8 cellular contexts compared by ENCODE assay signal in the genomic region with DNA sequence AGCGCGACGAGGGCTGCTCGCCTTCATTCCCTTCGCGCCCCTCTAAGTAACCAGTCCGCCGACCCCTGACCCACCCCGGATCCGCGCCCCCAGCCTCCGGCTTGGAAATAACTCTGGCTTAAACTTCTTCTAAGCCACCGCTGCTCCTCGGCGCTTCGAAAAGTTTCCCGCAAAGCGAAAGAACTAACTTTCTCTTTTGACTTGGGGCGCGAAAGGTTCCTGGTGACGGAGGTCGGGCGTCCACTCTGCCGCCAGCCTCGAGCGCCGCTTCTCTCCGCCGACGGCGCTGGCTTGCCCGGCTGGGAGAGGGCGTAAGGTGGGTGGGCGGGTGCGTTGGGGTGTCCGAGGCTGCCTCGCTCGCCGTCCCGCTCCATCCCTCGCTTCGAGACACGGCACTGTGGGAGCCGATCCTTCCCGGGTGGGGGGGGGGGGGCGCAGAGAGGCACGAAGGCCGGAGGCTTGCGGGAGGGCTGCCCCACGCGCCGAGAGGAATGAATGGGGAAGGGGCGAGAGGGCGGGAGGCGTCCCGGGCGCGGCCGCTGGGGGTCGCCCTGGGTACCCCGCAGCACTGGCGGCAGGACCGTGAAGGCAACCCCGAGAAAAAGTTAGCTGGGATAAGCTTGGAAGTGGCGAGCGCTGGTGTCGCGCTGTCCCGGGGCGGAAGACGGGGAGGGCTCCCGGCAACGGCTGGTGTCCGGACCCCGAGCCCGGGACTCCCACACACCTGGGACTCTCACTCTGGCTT. TPM values are rescaled to one million over a fixed set of nuclear protein-coding genes. Genes with fewer than 3 reads are reported as not detected.
DNase-seq lines count a peak whose midpoint lies in the region; ATAC-seq and TF ChIP-seq lines count a peak whose summit lies in the region.

No MANE protein-coding gene starts in this region.

- peaks cover 54% of the 10 kb centered on the region for H3K4me1 ChIP-seq in KMS-11 (ENCODE audit: low read depth, poor library complexity, severe bottlenecking)

- H3K27ac Mint-ChIP-seq in chondrocyte (ENCODE audit: unreplicated experiment) = peak overlapping the region; percentile 97

- peaks cover 72% of the 10 kb centered on the region for H3K4me1 Mint-ChIP-seq in chondrocyte (ENCODE audit: low read depth)

- H3K27ac ChIP-seq in KMS-11 = peak overlapping the region; percentile 83
- peak overlapping the region; percentile 63 for H3K27ac ChIP-seq in WERI-Rb-1

- no peaks in the 10 kb centered on the region for H3K36me3 ChIP-seq in KMS-11 (ENCODE audit: insufficient read depth)
- H3K36me3 ChIP-seq in WERI-Rb-1 = no peaks in the 10 kb centered on the region

- H3K4me3 ChIP-seq in KMS-11 (IDR thresholded peaks at IDR 0.05; ENCODE audit: insufficient read depth, low read depth, low read length) = peak overlapping the region; percentile 74
- peak overlapping the region; percentile 42 for H3K4me3 ChIP-seq in WERI-Rb-1 (ENCODE audit: low read depth, low read length)

- no peaks in the 10 kb centered on the region for H3K9me3 Mint-ChIP-seq in chondrocyte (ENCODE audit: low read depth)

- H3K27me3 Mint-ChIP-seq in chondrocyte (ENCODE audit: low read depth) = peaks cover 15% of the 10 kb centered on the region

- DNase-seq in D341Med (ENCODE audit: low spot score) (peak; percentile 83), WERI-Rb-1 (peak; percentile 61), chondrocyte (ENCODE audit: low spot score) (no peak), left kidney (ENCODE audit: low read depth, low spot score) (peak; percentile 87), NCI-H1048 (lab: John Stamatoyannopoulos, UW) (no peak)
- peak; percentile 25 for DNase-seq in stimulated activated CD4-positive, alpha-beta T cell treated with anti-CD3 and anti-CD28 coated beads, Interleukin-2, amount 100 ng/mL, for 4 hours (ENCODE audit: low read depth)

- H3K79me2 ChIP-seq in KMS-11 (ENCODE audit: insufficient read depth, low read depth) = peaks cover 24% of the 10 kb centered on the region; the same call in 1 of the 2 replicates

- H4K20me1 ChIP-seq in KMS-11 (ENCODE audit: insufficient read depth) = no peaks in the 10 kb centered on the region

- H3K9me3 ChIP-seq in WERI-Rb-1 (ENCODE audit: severe bottlenecking) = no peaks in the 10 kb centered on the region

- TF ChIP-seq CTCF in KMS-11 (conservative IDR thresholded peaks at IDR 0.05; ENCODE audit: low read depth, low read length) = peak; percentile 36
- peak; percentile 78 for TF ChIP-seq CTCF in WERI-Rb-1 (IDR thresholded peaks at IDR 0.05; ENCODE audit: low read depth, low read length)
- peak; percentile 81 for TF ChIP-seq CTCF in chondrocyte (IDR thresholded peaks at IDR 0.05)

- H3K27me3 ChIP-seq in KMS-11 (ENCODE audit: insufficient read depth, low read depth) = peaks cover 31% of the 10 kb centered on the region
- H3K27me3 ChIP-seq in WERI-Rb-1 (ENCODE audit: insufficient read depth, low read depth, severe bottlenecking) = peaks cover 31% of the 10 kb centered on the region

- H3K4me3 Mint-ChIP-seq in chondrocyte (ENCODE audit: unreplicated experiment) = peak overlapping the region; percentile 90

- peak overlapping the region; percentile 58 for H3K4me2 ChIP-seq in KMS-11

- H3K9ac ChIP-seq in KMS-11 = peak overlapping the region; percentile 93

- H3K36me3 Mint-ChIP-seq in chondrocyte (ENCODE audit: low read depth) = peaks cover 2% of the 10 kb centered on the region

- ATAC-seq in GM21515 (IDR thresholded peaks at IDR 0.05; ENCODE audit: unreplicated experiment) = peak; percentile 20

- H2AFZ ChIP-seq in KMS-11 (ENCODE audit: low read depth) = peak overlapping the region; percentile 70

RNA-seq across cellular contexts. Expression of gene ATF3, which starts 0.6 kb away (rescaled TPM):
- total RNA-seq in chondrocyte = 3.5 to 54.5 TPM (median 50.2 TPM) in 3 replicates

Comparison
In these comparisons a context has a peak if more than half of its experiments do, and no peak if none do; other contexts are left out.
1. DNase-seq: peak in D341Med (single experiment), WERI-Rb-1 (single experiment), left kidney (single experiment) and stimulated activated CD4-positive, alpha-beta T cell treated with anti-CD3 and anti-CD28 coated beads, Interleukin-2, amount 100 ng/mL, for 4 hours (single experiment); none in chondrocyte (single experiment) and NCI-H1048 (single experiment).
2. Peak in every context shown above with its lines, with median percentiles within 50 percentile points of each other: CTCF ChIP-seq.